In the genomic region with DNA sequence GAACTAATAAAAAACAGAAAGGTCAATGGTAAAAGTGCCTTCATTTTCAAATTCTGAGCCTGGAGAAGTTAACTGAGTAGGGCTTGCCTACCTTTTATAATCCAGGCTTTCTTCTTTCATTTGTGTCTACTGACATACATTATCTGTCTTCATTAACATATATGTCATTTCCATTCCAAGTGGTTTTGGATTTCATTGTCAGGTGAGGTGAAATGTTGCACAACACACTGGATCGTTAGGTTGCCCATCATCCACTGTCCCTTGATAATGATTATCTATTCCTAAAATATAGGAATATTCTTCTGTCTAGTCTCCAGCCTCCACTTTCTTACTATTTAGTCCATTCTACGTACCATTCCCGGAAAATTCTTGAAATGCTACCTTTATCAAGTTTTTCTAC, we compare ENCODE assay signal across 1 cellular context.
TF ChIP-seq lines count a peak whose summit lies in the region.

No MANE protein-coding gene starts in this region.

TF ChIP-seq in SK-N-SH treated with all-trans-retinoic acid at 6 μM for 48 hours, 23 proteins besides CTCF, POLR2A, EP300 and RAD21 (continued from another document):
- TF ChIP-seq, protein P1, sequence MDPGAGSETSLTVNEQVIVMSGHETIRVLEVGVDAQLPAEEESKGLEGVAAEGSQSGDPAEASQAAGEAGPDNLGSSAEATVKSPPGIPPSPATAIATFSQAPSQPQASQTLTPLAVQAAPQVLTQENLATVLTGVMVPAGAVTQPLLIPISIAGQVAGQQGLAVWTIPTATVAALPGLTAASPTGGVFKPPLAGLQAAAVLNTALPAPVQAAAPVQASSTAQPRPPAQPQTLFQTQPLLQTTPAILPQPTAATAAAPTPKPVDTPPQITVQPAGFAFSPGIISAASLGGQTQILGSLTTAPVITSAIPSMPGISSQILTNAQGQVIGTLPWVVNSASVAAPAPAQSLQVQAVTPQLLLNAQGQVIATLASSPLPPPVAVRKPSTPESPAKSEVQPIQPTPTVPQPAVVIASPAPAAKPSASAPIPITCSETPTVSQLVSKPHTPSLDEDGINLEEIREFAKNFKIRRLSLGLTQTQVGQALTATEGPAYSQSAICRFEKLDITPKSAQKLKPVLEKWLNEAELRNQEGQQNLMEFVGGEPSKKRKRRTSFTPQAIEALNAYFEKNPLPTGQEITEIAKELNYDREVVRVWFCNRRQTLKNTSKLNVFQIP (CRISPR knock-in tag; IDR thresholded peaks at IDR 0.05; ENCODE audit: borderline replicate concordance, low read depth), result no peak
- TF ChIP-seq BACH2 (CRISPR knock-in tag; IDR thresholded peaks at IDR 0.05; ENCODE audit: borderline replicate concordance) (no peak), OSR1 (CRISPR knock-in tag; IDR thresholded peaks at IDR 0.05) (no peak), GLIS3 (CRISPR knock-in tag; IDR thresholded peaks at IDR 0.05) (no peak)
